In genomic region chr4:164039482-164039881, GRCh38 we compare ENCODE assay signal across 34 cellular contexts.
"Had no signal": no experiment of that assay in that cellular context is flagged by ENCODE, and none has a peak within 500 bp of the region (broad histone marks: within the 10 kb centered on the region; RNA-seq: fewer than 3 reads in every experiment).

No MANE protein-coding gene starts in this region.

- DNase-seq: Karpas-422, KG1, MG63, MM.1S, MV-4-11, NCI-H1048, NCI-H1092, NCI-H1092 treated with DMSO at 0.1 percent for 48 hours, NCI-H1105, NCI-H1105 treated with DMSO at 0.1 percent for 48 hours, NCI-H1417, NCI-H1417 treated with DMSO at 0.1 percent for 48 hours, NCI-H1436, NCI-H1436 treated with DMSO at 0.1 percent for 48 hours, NCI-H146, NCI-H1694, NCI-H1694 treated with DMSO at 0.1 percent for 48 hours, NCI-H187, NCI-H187 treated with DMSO at 0.1 percent for 48 hours, NCI-H1930, NCI-H2029, NCI-H2029 treated with DMSO at 0.1 percent for 48 hours, NCI-H2081 treated with DMSO at 0.1 percent for 48 hours, NCI-H2107, NCI-H2171, NCI-H2171 treated with DMSO at 0.1 percent for 48 hours, NCI-H2227 treated with DMSO at 0.1 percent for 48 hours, NCI-H226, NCI-H345, NCI-H446, NCI-H446 treated with DMSO at 0.1 percent for 48 hours, NCI-H510A, NCI-H510A treated with DMSO at 0.1 percent for 48 hours had no signal

- H3K27ac ChIP-seq: KMS-11 had no signal

- H3K27me3 ChIP-seq: MG63 had no signal

- H3K9ac ChIP-seq: KMS-11 had no signal

- H3K36me3 ChIP-seq: MG63 had no signal

- H3K4me2 ChIP-seq: KMS-11 had no signal

- H3K4me3 ChIP-seq: MG63 had no signal
